Comparison of ENCODE assay signal across 19 cellular contexts in the genomic region with DNA sequence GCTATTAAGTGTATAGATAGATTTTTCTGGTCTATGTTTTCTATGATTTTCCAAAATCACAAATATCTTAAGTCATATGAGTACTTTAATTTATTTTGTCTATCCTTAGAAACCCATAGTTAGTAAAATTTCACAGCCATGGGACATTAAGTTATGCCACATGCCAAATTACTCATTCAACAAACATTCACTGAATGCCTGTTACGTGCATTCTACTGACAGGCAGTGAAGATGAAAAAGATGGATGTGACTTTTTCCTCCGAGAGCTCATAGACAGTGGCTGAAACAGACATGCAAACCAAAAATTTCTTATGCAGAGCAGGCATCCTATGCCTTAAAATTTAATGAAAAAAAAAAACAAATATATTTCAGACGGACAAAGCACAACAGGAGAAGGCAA.
DNase-seq lines count a peak whose midpoint lies in the region; ATAC-seq and TF ChIP-seq lines count a peak whose summit lies in the region.
"Had no signal": no experiment of that assay in that cellular context is flagged by ENCODE, and none has a peak within 500 bp of the region (broad histone marks: within the 10 kb centered on the region; RNA-seq: fewer than 3 reads in every experiment).

No MANE protein-coding gene starts in this region.

- H3K27ac ChIP-seq in PC-3 (ENCODE audit: low read length) (no peak overlapping the region), fibroblast of lung (ENCODE audit: insufficient read depth, low read length) (peak overlapping the region; percentile 37)
- H3K27ac ChIP-seq in CD8-positive, alpha-beta T cell (ENCODE audit: low read depth, low read length), result no peak overlapping the region
- H3K27ac ChIP-seq: coronary artery, epithelial cell of prostate, hepatocyte, KMS-11 had no signal

- H3K9ac ChIP-seq in PC-3 (ENCODE audit: low read length) (no peak overlapping the region), fibroblast of lung (ENCODE audit: insufficient read depth, low read length) (no peak overlapping the region)
- H3K9ac ChIP-seq: KMS-11 had no signal

- H2AFZ ChIP-seq in PC-3 (ENCODE audit: low read length) (no peak overlapping the region), fibroblast of lung (ENCODE audit: low read length) (no peak overlapping the region)
- H2AFZ ChIP-seq: hepatocyte had no signal

- H3K4me1 Mint-ChIP-seq in CD8-positive, alpha-beta T cell (ENCODE audit: low read depth), result no peaks in the 10 kb centered on the region

- H3K9me3 ChIP-seq in PC-3 (ENCODE audit: low read length) (no peaks in the 10 kb centered on the region), fibroblast of lung (ENCODE audit: control insufficient read depth, insufficient read depth, low read depth, low read length) (no peaks in the 10 kb centered on the region)
- no peaks in the 10 kb centered on the region for H3K9me3 ChIP-seq in CD8-positive, alpha-beta T cell (ENCODE audit: low read length)

- CTCF ChIA-PET in PC-3 (lab: Charles Lee), result interaction anchor here (0.7 kb wide), 1 partner anchor 100 kb away, joined by 3 read pairs; no protein-coding TSS in a partner anchor
- CTCF ChIA-PET in CD8-positive, alpha-beta T cell (lab: Charles Lee), result no interaction called here

- no peak overlapping the region for H3K27ac Mint-ChIP-seq in CD8-positive, alpha-beta T cell
- H3K27ac Mint-ChIP-seq: activated T-helper 1 cell treated with anti-CD3 and anti-CD28 coated beads, Interleukin-12 subunit alpha, Interleukin-12 subunit beta, Interleukin-2, Interleukin-4 antibody, amounts not matched to agents 30 ng/mL and 10 ng/mL and 1 ng/mL, durations not matched to agents 14 hours and 24 hours and 36 hours; CD14-positive monocyte had no signal

- H3K27me3 ChIP-seq in PC-3 (ENCODE audit: low read length) (no peaks in the 10 kb centered on the region), fibroblast of lung (ENCODE audit: control insufficient read depth, insufficient read depth, low read length) (no peaks in the 10 kb centered on the region)
- no peaks in the 10 kb centered on the region for H3K27me3 ChIP-seq in CD8-positive, alpha-beta T cell (ENCODE audit: insufficient read depth, low read length)
- H3K27me3 ChIP-seq: hepatocyte had no signal

- no peaks in the 10 kb centered on the region for H3K36me3 Mint-ChIP-seq in CD8-positive, alpha-beta T cell
- H3K36me3 Mint-ChIP-seq: CD14-positive monocyte had no signal

- no peak overlapping the region; the same call in 1 of the 2 replicates for H3K4me2 ChIP-seq in PC-3 (ENCODE audit: low read length)
- H3K4me2 ChIP-seq in fibroblast of lung (ENCODE audit: extremely low read depth, insufficient read depth, low read length), result no peak overlapping the region
- H3K4me2 ChIP-seq: hepatocyte, KMS-11 had no signal

- H3K9me2 ChIP-seq in PC-3 (replicated peaks; ENCODE audit: low read length), result no peaks in the 10 kb centered on the region

- no peaks in the 10 kb centered on the region for H3K27me3 Mint-ChIP-seq in CD8-positive, alpha-beta T cell (ENCODE audit: low read depth)

- ATAC-seq in PC-3, result 0 out of 2 replicates have a peak, but pooled peaks have one; percentile 2
- no peak for ATAC-seq in CD8-positive, alpha-beta T cell
- ATAC-seq: mucosa of descending colon had no signal

- DNase-seq in EL (peak; percentile 84), PC-3 (peak; percentile 67), fibroblast of lung (ENCODE audit: low read depth in 2 of 2) (peak; percentile 42 to 84), retinal pigment epithelial cell (ENCODE audit: low read depth) (peak; percentile 31), NCI-H446 (lab: John Stamatoyannopoulos, UW) (no peak), NCI-H2196 treated with DMSO at 0.1 percent for 48 hours (lab: John Stamatoyannopoulos, UW; ENCODE audit: unreplicated experiment) (no peak)
- no peak for DNase-seq in CD8-positive, alpha-beta T cell
- DNase-seq: mucosa of descending colon; NCI-H1417; NCI-H2227 treated with DMSO at 0.1 percent for 48 hours; NK-92 treated with Interleukin-12 subunit alpha and Interleukin-12 subunit beta, amount 100 ng/mL, for 24 hours; occipital lobe; T-helper 1 cell had no signal

- TF ChIP-seq CTCF in PC-3 (conservative IDR thresholded peaks at IDR 0.05; ENCODE audit: low read depth, low read length) (no peak), fibroblast of lung (conservative IDR thresholded peaks at IDR 0.05 in 1 of 2, IDR thresholded peaks at IDR 0.05 in 1 of 2; ENCODE audit: low read depth in 1 of 2, low read length in 2 of 2) (no peak), retinal pigment epithelial cell (conservative IDR thresholded peaks at IDR 0.05; ENCODE audit: low read depth, low read length) (no peak)
- TF ChIP-seq CTCF in CD8-positive, alpha-beta T cell (IDR thresholded peaks at IDR 0.05), result no peak

- peaks cover 20% of the 10 kb centered on the region for H3K9me3 Mint-ChIP-seq in CD8-positive, alpha-beta T cell

- POLR2A ChIA-PET in PC-3 (lab: Charles Lee; ENCODE audit: unreplicated experiment), result interaction anchor here (0.6 kb wide), 1 partner anchor 20 kb away, joined by 3 read pairs; no protein-coding TSS in a partner anchor
- POLR2A ChIA-PET in CD8-positive, alpha-beta T cell (lab: Charles Lee), result no interaction called here

- no peaks in the 10 kb centered on the region for H3K79me2 ChIP-seq in PC-3 (ENCODE audit: low read length)
- no peaks in the 10 kb centered on the region for H3K79me2 ChIP-seq in fibroblast of lung (ENCODE audit: control insufficient read depth, insufficient read depth, low read length)
- H3K79me2 ChIP-seq: hepatocyte had no signal

- peaks cover 14% of the 10 kb centered on the region for H3F3A ChIP-seq in PC-3 (ENCODE audit: low read length, unreplicated experiment)

- H3K4me1 ChIP-seq in PC-3 (ENCODE audit: insufficient read depth, low read length), result peaks cover 44% of the 10 kb centered on the region
- peaks cover 15% of the 10 kb centered on the region for H3K4me1 ChIP-seq in fibroblast of lung (ENCODE audit: control insufficient read depth, extremely low read depth, insufficient read depth, low read length)
- no peaks in the 10 kb centered on the region for H3K4me1 ChIP-seq in CD8-positive, alpha-beta T cell (ENCODE audit: insufficient read depth, low read length)

- intact Hi-C loops in PC-3 (cut with micrococcal nuclease), result no loop called here
- intact Hi-C loops in CD8-positive, alpha-beta T cell (cut with DNase I, micrococcal nuclease), result no loop called here

- H3K36me3 ChIP-seq in PC-3 (ENCODE audit: low read depth, low read length) (no peaks in the 10 kb centered on the region), fibroblast of lung (ENCODE audit: control insufficient read depth, insufficient read depth, low read length) (peaks cover 2% of the 10 kb centered on the region)
- no peaks in the 10 kb centered on the region for H3K36me3 ChIP-seq in CD8-positive, alpha-beta T cell (ENCODE audit: insufficient read depth, low read length)

- H3K4me3 ChIP-seq in PC-3 (ENCODE audit: low read length) (no peak overlapping the region), fibroblast of lung (replicated peaks in 1 of 4; ENCODE audit: control extremely low read depth in 1 of 4, insufficient read depth in 1 of 4, low read depth in 3 of 4, low read length in 4 of 4) (no peak overlapping the region), retinal pigment epithelial cell (ENCODE audit: low read length) (no peak overlapping the region)
- no peak overlapping the region for H3K4me3 ChIP-seq in CD8-positive, alpha-beta T cell (ENCODE audit: low read depth, low read length)
- H3K4me3 ChIP-seq: coronary artery, hepatocyte, mucosa of descending colon had no signal

- no TSS peak for BruUV-seq in PC-3 (replicated peaks; lab: Mats Ljungman, UMichigan)

- no peaks in the 10 kb centered on the region for H4K20me1 ChIP-seq in PC-3 (ENCODE audit: low read length)
- no peaks in the 10 kb centered on the region for H4K20me1 ChIP-seq in fibroblast of lung (ENCODE audit: control insufficient read depth, extremely low read depth, insufficient read depth, low read length)

- no peak overlapping the region for H3K4me3 Mint-ChIP-seq in CD8-positive, alpha-beta T cell
- H3K4me3 Mint-ChIP-seq: activated T-helper 1 cell treated with anti-CD3 and anti-CD28 coated beads, Interleukin-12 subunit alpha, Interleukin-12 subunit beta, Interleukin-2, Interleukin-4 antibody, amounts not matched to agents 30 ng/mL and 10 ng/mL and 1 ng/mL, durations not matched to agents 14 hours and 24 hours and 36 hours; CD14-positive monocyte had no signal

Comparison
In these comparisons a context has a peak if more than half of its experiments do, and no peak if none do; other contexts are left out.
1. DNase-seq: peak in EL (single experiment), PC-3 (single experiment), fibroblast of lung (2 of 2) and retinal pigment epithelial cell (single experiment); none in CD8-positive, alpha-beta T cell (0 of 7), NCI-H446 (0 of 2) and NCI-H2196 treated with DMSO at 0.1 percent for 48 hours (single experiment).